Comparison of ENCODE assay signal across 8 cellular contexts in genomic region chr4:87011340-87012034, GRCh38.
A peak's percentile ranks its signal among the peaks of the same experiment; 100 is the strongest.
DNase-seq lines count a peak whose midpoint lies in the region; ATAC-seq and TF ChIP-seq lines count a peak whose summit lies in the region.

No MANE protein-coding gene starts in this region.

- no peaks in the 10 kb centered on the region for H3K9me3 ChIP-seq in esophagus muscularis mucosa

- 57% methylated on average over 5 of the region's 5 CpGs for WGBS in esophagus muscularis mucosa

- no peaks in the 10 kb centered on the region for H3K27me3 ChIP-seq in esophagus muscularis mucosa
- H3K27me3 ChIP-seq in rectal smooth muscle tissue (ENCODE audit: control insufficient read depth, insufficient read depth, low read length) = no peaks in the 10 kb centered on the region

- ATAC-seq in GM21737 (IDR thresholded peaks at IDR 0.05; ENCODE audit: unreplicated experiment) = no peak

- no peak overlapping the region for H3K9ac ChIP-seq in rectal smooth muscle tissue (ENCODE audit: low read length)

- DNase-seq in esophagus muscularis mucosa (ENCODE audit: extremely low spot score) (no peak), HuH-7 (ENCODE audit: low spot score) (no peak)
- no peak for DNase-seq in stimulated activated naive CD4-positive, alpha-beta T cell treated with Interleukin-2 at 50 U/mL for 16 hours (lab: John Stamatoyannopoulos, UW)
- no peak for DNase-seq in activated CD4-positive, alpha-beta T cell treated with anti-CD3 and anti-CD28 coated beads, Interleukin-2, amount 50 U/mL, for 48 hours

- intact Hi-C loops in esophagus muscularis mucosa (cut with DNase I) = no loop called here

- H3K27ac ChIP-seq in esophagus muscularis mucosa (replicated peaks in 1 of 4) (peak overlapping the region; percentile 10 to 75 (median 56)), rectal smooth muscle tissue (ENCODE audit: low read depth, low read length) (peak overlapping the region; percentile 27)

- peak overlapping the region; percentile 29 for H3K4me3 ChIP-seq in GM08714 (ENCODE audit: low read length)
- no peak overlapping the region for H3K4me3 ChIP-seq in esophagus muscularis mucosa
- H3K4me3 ChIP-seq in rectal smooth muscle tissue (ENCODE audit: low read length) = no peak overlapping the region

- H3K4me1 ChIP-seq in esophagus muscularis mucosa (peaks cover 66 to 85% (median 83%) of the 10 kb centered on the region in 4 donors), rectal smooth muscle tissue (ENCODE audit: control insufficient read depth, insufficient read depth, low read length) (peaks cover 33% of the 10 kb centered on the region)

- H3K36me3 ChIP-seq in esophagus muscularis mucosa (no peaks in the 10 kb centered on the region), rectal smooth muscle tissue (ENCODE audit: control insufficient read depth, insufficient read depth, low read length) (no peaks in the 10 kb centered on the region)

- TF ChIP-seq CTCF in esophagus muscularis mucosa (IDR thresholded peaks at IDR 0.05) = no peak

- no peak for TF ChIP-seq EP300 in esophagus muscularis mucosa (IDR thresholded peaks at IDR 0.05)

- TF ChIP-seq POLR2A in esophagus muscularis mucosa (IDR thresholded peaks at IDR 0.05; ENCODE audit: low read depth) = no peak

TF ChIP-seq in PFSK-1, 5 proteins besides CTCF, POLR2A, EP300 and RAD21:
- TF ChIP-seq SIN3A (IDR thresholded peaks at IDR 0.05; ENCODE audit: borderline replicate concordance, insufficient read depth, low read length) (peak; percentile 77; the same call in 1 of the 2 replicates), POLR2AphosphoS5 (IDR thresholded peaks at IDR 0.05; ENCODE audit: low read depth, low read length) (no peak)
